11 cellular contexts compared by ENCODE assay signal in genomic region chr14:50041980-50042379, GRCh38.
"Had no signal": no experiment of that assay in that cellular context is flagged by ENCODE, and none has a peak within 500 bp of the region (broad histone marks: within the 10 kb centered on the region; RNA-seq: fewer than 3 reads in every experiment).

No MANE protein-coding gene starts in this region.

- H3K27me3 ChIP-seq: ascending aorta, esophagus squamous epithelium, sigmoid colon, upper lobe of right lung had no signal

- ATAC-seq: activated naive CD4-positive, alpha-beta T cell treated with anti-CD3 and anti-CD28 coated beads, Interleukin-2, amount 50 U/mL, for 72 hours; upper lobe of right lung had no signal

- H3K9me3 ChIP-seq: ascending aorta, esophagus squamous epithelium, sigmoid colon, upper lobe of right lung had no signal

- H3K27ac ChIP-seq: ascending aorta, sigmoid colon, SK-N-MC, upper lobe of right lung had no signal

- DNase-seq: esophagus squamous epithelium; foreskin fibroblast; sigmoid colon; stimulated activated CD4-positive, alpha-beta T cell treated with anti-CD3 and anti-CD28 coated beads, Interleukin-2, amount 100 ng/mL, for 24 hours; stimulated activated naive CD4-positive, alpha-beta T cell; T-helper 2 cell; upper lobe of right lung had no signal

- H3K4me3 ChIP-seq: ascending aorta, esophagus squamous epithelium, sigmoid colon, SK-N-MC, upper lobe of right lung had no signal

- H3K36me3 ChIP-seq: ascending aorta, esophagus squamous epithelium, sigmoid colon, upper lobe of right lung had no signal

- FAIRE-seq: bronchial epithelial cell had no signal
